ENCODE assay signal across 15 cellular contexts in genomic region chr5:17070646-17071045, GRCh38.
"Had no signal": no experiment of that assay in that cellular context is flagged by ENCODE, and none has a peak within 500 bp of the region (broad histone marks: within the 10 kb centered on the region; RNA-seq: fewer than 3 reads in every experiment).

No MANE protein-coding gene starts in this region.

- H3K4me1 Mint-ChIP-seq: activated CD8-positive, alpha-beta memory T cell treated with anti-CD3 and anti-CD28 coated beads, Interleukin-2, amount 10 ng/mL, durations not matched to agents 7 days and 5 days; stimulated activated naive CD8-positive, alpha-beta T cell treated with anti-CD3 and anti-CD28 coated beads, Interleukin-15, amount 100 ng/mL, for 72 hours had no signal

- FAIRE-seq: astrocyte had no signal

- DNase-seq: activated CD4-positive, alpha-beta memory T cell treated with anti-CD3 and anti-CD28 coated beads for 36 hours; activated CD8-positive, alpha-beta memory T cell treated with anti-CD3 and anti-CD28 coated beads, Interleukin-2, amount 10 ng/mL, durations not matched to agents 7 days and 5 days; activated naive CD4-positive, alpha-beta T cell treated with anti-CD3 and anti-CD28 coated beads for 36 hours; activated T-cell treated with anti-CD3 and anti-CD28 coated beads, Interleukin-2, amount 50 U/mL, for 1 hour; dorsolateral prefrontal cortex; glutamatergic neuron; psoas muscle; stimulated activated CD4-positive, alpha-beta T cell treated with anti-CD3 and anti-CD28 coated beads, Interleukin-1b, Interleukin-23, amount 100 ng/mL, for 48 hours; stimulated activated naive CD8-positive, alpha-beta T cell treated with anti-CD3 and anti-CD28 coated beads, Interleukin-15, amount 100 ng/mL, for 72 hours had no signal

- H3K9me3 ChIP-seq: psoas muscle, thoracic aorta had no signal

- H3K4me3 Mint-ChIP-seq: activated CD4-positive, alpha-beta memory T cell treated with anti-CD3 and anti-CD28 coated beads for 36 hours; activated CD8-positive, alpha-beta memory T cell treated with anti-CD3 and anti-CD28 coated beads, Interleukin-2, amount 10 ng/mL, durations not matched to agents 7 days and 5 days; activated naive CD4-positive, alpha-beta T cell treated with anti-CD3 and anti-CD28 coated beads for 36 hours; neural crest cell; stimulated activated naive CD8-positive, alpha-beta T cell treated with anti-CD3 and anti-CD28 coated beads, Interleukin-15, amount 100 ng/mL, for 72 hours had no signal

- H3K27me3 ChIP-seq: dorsolateral prefrontal cortex had no signal

- H3K4me3 ChIP-seq: dorsolateral prefrontal cortex, psoas muscle, thoracic aorta had no signal

- ATAC-seq: activated CD8-positive, alpha-beta memory T cell treated with anti-CD3 and anti-CD28 coated beads, Interleukin-2, amount 10 ng/mL, durations not matched to agents 7 days and 5 days; psoas muscle; sciatic nerve; stimulated activated naive CD8-positive, alpha-beta T cell treated with anti-CD3 and anti-CD28 coated beads, Interleukin-15, amount 100 ng/mL, for 72 hours had no signal

- H3K36me3 Mint-ChIP-seq: activated CD4-positive, alpha-beta memory T cell treated with anti-CD3 and anti-CD28 coated beads for 36 hours; activated CD8-positive, alpha-beta memory T cell treated with anti-CD3 and anti-CD28 coated beads, Interleukin-2, amount 10 ng/mL, durations not matched to agents 7 days and 5 days had no signal

- H3K36me3 ChIP-seq: thoracic aorta had no signal

- H3K9me3 Mint-ChIP-seq: activated CD4-positive, alpha-beta memory T cell treated with anti-CD3 and anti-CD28 coated beads for 36 hours; activated naive CD4-positive, alpha-beta T cell treated with anti-CD3 and anti-CD28 coated beads for 36 hours; neural crest cell; stimulated activated naive CD8-positive, alpha-beta T cell treated with anti-CD3 and anti-CD28 coated beads, Interleukin-15, amount 100 ng/mL, for 72 hours had no signal

- H3K27ac ChIP-seq: dorsolateral prefrontal cortex, psoas muscle, thoracic aorta, VCaP had no signal

- H3K27ac Mint-ChIP-seq: activated CD4-positive, alpha-beta memory T cell treated with anti-CD3 and anti-CD28 coated beads for 36 hours; activated CD8-positive, alpha-beta memory T cell treated with anti-CD3 and anti-CD28 coated beads, Interleukin-2, amount 10 ng/mL, durations not matched to agents 7 days and 5 days; activated naive CD4-positive, alpha-beta T cell treated with anti-CD3 and anti-CD28 coated beads for 36 hours; activated T-helper 2 cell treated with anti-CD3 and anti-CD28 coated beads, Interferon-gamma antibody, Interleukin-2, Interleukin-4, amounts not matched to agents 10 μg/mL and 5 μg/mL and 100 μg/mL, durations not matched to agents 14 hours and 24 hours and 36 hours; stimulated activated naive CD8-positive, alpha-beta T cell treated with anti-CD3 and anti-CD28 coated beads, Interleukin-15, amount 100 ng/mL, for 72 hours had no signal

- H3K4me1 ChIP-seq: psoas muscle had no signal

- H3K27me3 Mint-ChIP-seq: activated CD4-positive, alpha-beta memory T cell treated with anti-CD3 and anti-CD28 coated beads for 36 hours; activated CD8-positive, alpha-beta memory T cell treated with anti-CD3 and anti-CD28 coated beads, Interleukin-2, amount 10 ng/mL, durations not matched to agents 7 days and 5 days; stimulated activated naive CD8-positive, alpha-beta T cell treated with anti-CD3 and anti-CD28 coated beads, Interleukin-15, amount 100 ng/mL, for 72 hours had no signal
